In the genomic region with DNA sequence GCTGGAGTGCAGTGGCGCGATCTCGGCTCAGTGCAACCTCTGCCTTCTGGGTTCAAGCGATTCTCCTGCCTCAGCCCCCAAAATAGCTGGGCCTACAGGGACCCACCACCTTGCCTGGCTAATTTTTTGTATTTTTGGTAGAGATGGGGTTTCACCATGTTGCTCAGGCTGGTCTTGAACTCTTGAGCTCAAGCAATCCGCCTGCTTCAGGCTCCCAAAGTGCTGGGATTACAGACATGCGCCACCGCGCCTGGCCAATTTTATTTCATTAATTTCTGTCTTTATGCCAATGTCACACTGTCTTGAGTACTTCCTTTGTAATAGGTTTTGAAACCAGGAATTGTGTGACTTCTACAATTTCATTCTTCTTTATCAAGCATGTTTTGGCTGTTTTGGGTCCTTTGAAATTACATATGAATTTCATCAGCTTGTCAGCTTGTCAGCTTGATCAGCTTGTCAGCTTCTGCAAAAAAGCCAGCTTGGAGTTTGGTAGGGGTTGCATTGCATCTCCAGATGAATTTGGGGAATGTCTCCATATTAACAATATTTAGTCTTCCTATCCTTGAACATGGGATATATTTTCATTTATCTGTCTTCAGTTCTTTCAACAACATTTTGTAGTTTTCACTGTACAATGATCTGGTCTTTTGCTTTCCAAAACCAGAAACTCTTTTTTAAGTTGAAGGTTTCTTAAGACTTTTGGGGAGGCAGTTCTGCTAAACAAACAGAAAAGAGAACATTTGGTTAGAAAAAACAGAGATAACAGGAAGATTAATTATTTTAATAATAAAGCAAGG, we compare ENCODE assay signal across 19 cellular contexts. TPM values are rescaled to one million over a fixed set of nuclear protein-coding genes. Genes with fewer than 3 reads are reported as not detected.
DNase-seq lines count a peak whose midpoint lies in the region; ATAC-seq, FAIRE-seq and TF ChIP-seq lines count a peak whose summit lies in the region.
"Had no signal": no experiment of that assay in that cellular context is flagged by ENCODE, and none has a peak within 500 bp of the region (broad histone marks: within the 10 kb centered on the region; RNA-seq: fewer than 3 reads in every experiment).

No MANE protein-coding gene starts in this region.

- H3K36me3 Mint-ChIP-seq in activated naive CD8-positive, alpha-beta T cell = peaks cover 10% of the 10 kb centered on the region
- peaks cover 46% of the 10 kb centered on the region for H3K36me3 Mint-ChIP-seq in activated naive CD8-positive, alpha-beta T cell treated with anti-CD3 and anti-CD28 coated beads for 36 hours

- peaks cover 59% of the 10 kb centered on the region for H3K4me1 Mint-ChIP-seq in activated naive CD8-positive, alpha-beta T cell (ENCODE audit: low read depth)
- peaks cover 51% of the 10 kb centered on the region for H3K4me1 Mint-ChIP-seq in activated naive CD8-positive, alpha-beta T cell treated with anti-CD3 and anti-CD28 coated beads for 36 hours

- peak overlapping the region; percentile 69 for H3K4ac ChIP-seq in trophoblast cell (ENCODE audit: low read depth, low read length)

- in situ Hi-C loops in GM12878 (cut with MboI) = no loop called here

- peaks cover 76% of the 10 kb centered on the region for H3K79me2 ChIP-seq in GM12878 (ENCODE audit: control insufficient read depth, insufficient read depth, low read length)
- H3K79me2 ChIP-seq in trophoblast cell (ENCODE audit: control insufficient read depth, insufficient read depth, low read length, poor library complexity) = peaks cover 5% of the 10 kb centered on the region

- H3K79me1 ChIP-seq in trophoblast cell (ENCODE audit: low read length) = no peaks in the 10 kb centered on the region

- H3K4me3 Mint-ChIP-seq in activated naive CD8-positive, alpha-beta T cell = no peak overlapping the region
- no peak overlapping the region for H3K4me3 Mint-ChIP-seq in activated naive CD8-positive, alpha-beta T cell treated with anti-CD3 and anti-CD28 coated beads for 36 hours

- RAD21 ChIA-PET in GM12878 (lab: Charles Lee; ENCODE audit: unreplicated experiment) = interaction anchor here (1.1 to 1.6 kb wide), 4 partner anchors 17 to 40 kb away, joined by 3 to 6 read pairs (median 4); no protein-coding TSS in a partner anchor

- H2BK12ac ChIP-seq in trophoblast cell (ENCODE audit: low read length) = no peak overlapping the region

- no peak for TF ChIP-seq EP300 in GM12878 (IDR thresholded peaks at IDR 0.05; ENCODE audit: borderline replicate concordance in 1 of 2, control insufficient read depth in 1 of 2, low read depth in 2 of 2, low read length in 2 of 2)

- H3K9me3 Mint-ChIP-seq in activated naive CD8-positive, alpha-beta T cell (ENCODE audit: low read depth) = no peaks in the 10 kb centered on the region
- H3K9me3 Mint-ChIP-seq in activated naive CD8-positive, alpha-beta T cell treated with anti-CD3 and anti-CD28 coated beads for 36 hours = no peaks in the 10 kb centered on the region

- H3K27ac ChIP-seq in HEK293 (ENCODE audit: extremely low read depth, low read depth, low read length) (no peak overlapping the region), GM12878 (ENCODE audit: control insufficient read depth, insufficient read depth) (no peak overlapping the region; the same call in 1 of the 2 replicates), trophoblast cell (ENCODE audit: low read depth, low read length) (no peak overlapping the region), esophagus squamous epithelium (no peak overlapping the region)
- H3K27ac ChIP-seq: heart left ventricle, ovary, tibial artery had no signal

- CTCF ChIA-PET in HEK293 (lab: Yijun Ruan, JAX) (interaction anchor here (0.6 to 0.9 kb wide), 2 partner anchors 17 to 232 kb away, joined by 3 read pairs; no protein-coding TSS in a partner anchor), GM12878 (lab: Yijun Ruan, JAX) (interaction anchor here (0.7 to 1.8 kb wide), 4 partner anchors 9 to 337 kb away, joined by 3 to 8 read pairs (median 5); no protein-coding TSS in a partner anchor)

- H3K14ac ChIP-seq in trophoblast cell (ENCODE audit: low read length) = no peak overlapping the region

- H4K20me1 ChIP-seq in GM12878 (ENCODE audit: control insufficient read depth, insufficient read depth) = no peaks in the 10 kb centered on the region

- H2BK5ac ChIP-seq in trophoblast cell (ENCODE audit: low read depth, low read length, poor library complexity) = no peak overlapping the region

- H3K18ac ChIP-seq in trophoblast cell (ENCODE audit: low read length) = no peak overlapping the region

- H3K9me3 ChIP-seq in HEK293 (ENCODE audit: control insufficient read depth, insufficient read depth, low read depth, low read length) (no peaks in the 10 kb centered on the region), GM12878 (replicated peaks; ENCODE audit: control insufficient read depth, insufficient read depth, low read length) (peaks cover 5% of the 10 kb centered on the region), trophoblast cell (ENCODE audit: insufficient read depth, low read depth, low read length) (no peaks in the 10 kb centered on the region), esophagus squamous epithelium (no peaks in the 10 kb centered on the region)
- H3K9me3 ChIP-seq: heart left ventricle, ovary, tibial artery had no signal

- no peak for DNase-seq in activated naive CD8-positive, alpha-beta T cell treated with anti-CD3 and anti-CD28 coated beads for 36 hours
- DNase-seq in GM12878 (ENCODE audit: low read depth, low spot score) = no peak
- no peak for DNase-seq in trophoblast cell
- DNase-seq in esophagus squamous epithelium (lab: John Stamatoyannopoulos, UW) = no peak
- DNase-seq: activated CD4-positive, alpha-beta T cell treated with anti-CD3 and anti-CD28 coated beads for 4 hours; activated CD8-positive, alpha-beta memory T cell treated with anti-CD3 and anti-CD28 coated beads, Interleukin-2, amount 50 U/mL, for 48 hours; EL; heart left ventricle; left ventricle myocardium superior; ovary; stimulated activated CD4-positive, alpha-beta T cell treated with anti-CD3 and anti-CD28 coated beads, Interleukin-15, amount 100 ng/mL, for 24 hours; tibial artery had no signal

- H3K4me3 ChIP-seq in HEK293 (ENCODE audit: low read depth, low read length) = no peak overlapping the region
- no peak overlapping the region for H3K4me3 ChIP-seq in GM12878
- H3K4me3 ChIP-seq in trophoblast cell (ENCODE audit: low read depth, low read length) = no peak overlapping the region
- no peak overlapping the region for H3K4me3 ChIP-seq in esophagus squamous epithelium
- H3K4me3 ChIP-seq: heart left ventricle, ovary, tibial artery had no signal

- H3K36me3 ChIP-seq in HEK293 (ENCODE audit: control insufficient read depth in 2 of 2, insufficient read depth in 1 of 2, low read length in 2 of 2) (peaks cover 0 to 7% of the 10 kb centered on the region in 2 experiments; a peak in 2 of 3 replicates), GM12878 (ENCODE audit: control insufficient read depth in 2 of 2, insufficient read depth in 2 of 2, low read length in 1 of 2) (peaks cover 0 to 9% of the 10 kb centered on the region in 2 experiments; a peak in 1 of 4 replicates), trophoblast cell (ENCODE audit: control insufficient read depth in 1 of 2, insufficient read depth in 2 of 2, low read length in 2 of 2) (peaks cover 0 to 2% of the 10 kb centered on the region in 2 experiments), esophagus squamous epithelium (peaks cover 0 to 10% (median 0%) of the 10 kb centered on the region in 3 donors)
- H3K36me3 ChIP-seq: ovary, tibial artery had no signal

- no peak overlapping the region for H2AFZ ChIP-seq in GM12878 (ENCODE audit: control insufficient read depth, low read depth, low read length)
- no peak overlapping the region for H2AFZ ChIP-seq in trophoblast cell (ENCODE audit: insufficient read depth, low read length, poor library complexity)

- ATAC-seq in GM12878 (no peak), GM21447 (IDR thresholded peaks at IDR 0.05; ENCODE audit: unreplicated experiment) (no peak), GM21737 (IDR thresholded peaks at IDR 0.05; ENCODE audit: unreplicated experiment) (no peak)
- ATAC-seq: heart left ventricle, left ventricle myocardium superior, right cardiac atrium had no signal

- 98% methylated on average over 8 of the region's 8 CpGs for WGBS in GM12878 (ENCODE audit: insufficient coverage, insufficient replicate concordance, low lambda C conversion rate, missing lambda C conversion rate)
- WGBS in trophoblast cell (ENCODE audit: extremely low coverage, insufficient coverage, insufficient read length) = no CpG with 5 or more reads among the region's 8 CpGs
- 93 to 96% methylated on average over 8 of the region's 8 CpGs for WGBS in esophagus squamous epithelium, 2 donors

- H2AK5ac ChIP-seq in trophoblast cell (ENCODE audit: low read length) = no peak overlapping the region

- no peak overlapping the region for H4K12ac ChIP-seq in trophoblast cell (ENCODE audit: low read depth, low read length)

- TF ChIP-seq CTCF in HEK293 (tag by site-specific recombination; IDR thresholded peaks at IDR 0.05) = no peak
- TF ChIP-seq CTCF in GM12878 (IDR thresholded peaks at IDR 0.05 in 2 of 3, conservative IDR thresholded peaks at IDR 0.05 in 1 of 3; ENCODE audit: control insufficient read depth in 2 of 3, extremely low read depth in 1 of 3, insufficient read depth in 1 of 3, low read depth in 3 of 3, low read length in 3 of 3) = no peak
- TF ChIP-seq CTCF in esophagus squamous epithelium (IDR thresholded peaks at IDR 0.05) = no peak

- H3K27ac Mint-ChIP-seq in activated naive CD8-positive, alpha-beta T cell = peak overlapping the region; percentile 18
- no peak overlapping the region for H3K27ac Mint-ChIP-seq in activated naive CD8-positive, alpha-beta T cell treated with anti-CD3 and anti-CD28 coated beads for 36 hours

- peak overlapping the region; percentile 42; the same call in 1 of the 2 replicates for H3K4me2 ChIP-seq in GM12878 (ENCODE audit: control insufficient read depth, insufficient read depth)
- H3K4me2 ChIP-seq in trophoblast cell (ENCODE audit: low read length) = no peak overlapping the region

- TF ChIP-seq POLR2A in GM12878 (IDR thresholded peaks at IDR 0.05; ENCODE audit: low read depth, low read length) (no peak), esophagus squamous epithelium (IDR thresholded peaks at IDR 0.05) (no peak)

- no peak overlapping the region for H4K91ac ChIP-seq in trophoblast cell (ENCODE audit: low read depth, low read length)

- FAIRE-seq in GM12878 (lab: Jason Lieb, UNC) = no peak
- FAIRE-seq: H54, TTC549 had no signal

- POLR2A ChIA-PET in HEK293 (lab: Yijun Ruan, JAX) (no interaction called here), GM12878 (lab: Charles Lee) (interaction anchor here (1.0 to 1.4 kb wide), 2 partner anchors 10 to 21 kb away, joined by 4 to 9 read pairs; no protein-coding TSS in a partner anchor)

- intact Hi-C loops in GM12878 (cut with micrococcal nuclease; ENCODE audit: unreplicated experiment) (no loop called here), esophagus squamous epithelium (cut with DNase I) (no loop called here)

- H3K4me1 ChIP-seq in HEK293 (ENCODE audit: control insufficient read depth, insufficient read depth, low read length) (peaks cover 5% of the 10 kb centered on the region), GM12878 (ENCODE audit: control insufficient read depth, insufficient read depth, low read length) (peaks cover 15% of the 10 kb centered on the region), trophoblast cell (ENCODE audit: control insufficient read depth in 1 of 2, insufficient read depth in 2 of 2, low read length in 2 of 2) (no peaks in the 10 kb centered on the region), esophagus squamous epithelium (peaks cover 0 to 31% (median 5%) of the 10 kb centered on the region in 3 donors)

- TF ChIP-seq RAD21 in GM12878 (IDR thresholded peaks at IDR 0.05; ENCODE audit: insufficient read depth, low read depth, low read length) = no peak

- BruUV-seq in GM12878 (replicated peaks; lab: Mats Ljungman, UMichigan) = no TSS peak

- no peaks in the 10 kb centered on the region for H3K27me3 Mint-ChIP-seq in activated naive CD8-positive, alpha-beta T cell
- H3K27me3 Mint-ChIP-seq in activated naive CD8-positive, alpha-beta T cell treated with anti-CD3 and anti-CD28 coated beads for 36 hours = no peaks in the 10 kb centered on the region

- H2BK120ac ChIP-seq in trophoblast cell (ENCODE audit: insufficient read depth, low read length, poor library complexity) = no peak overlapping the region

- H4K8ac ChIP-seq in trophoblast cell (ENCODE audit: low read depth, low read length) = no peak overlapping the region

- no peak overlapping the region; the same call in 1 of the 2 replicates for H3K9ac ChIP-seq in GM12878 (ENCODE audit: control insufficient read depth, insufficient read depth, low read length)
- H3K9ac ChIP-seq in trophoblast cell (ENCODE audit: low read length) = no peak overlapping the region

- SMC1A ChIA-PET in GM12878 (lab: Charles Lee; ENCODE audit: uncharacterized antibody, unreplicated experiment) = interaction anchor here (1.1 to 3.2 kb wide), 5 partner anchors 10 to 22 kb away, joined by 4 to 13 read pairs (median 6); no protein-coding TSS in a partner anchor

- no peak overlapping the region for H3K23ac ChIP-seq in trophoblast cell (ENCODE audit: low read length)

- H3K27me3 ChIP-seq in GM12878 (replicated peaks in 1 of 2; ENCODE audit: control insufficient read depth in 2 of 2, insufficient read depth in 2 of 2, low read length in 1 of 2) = no peaks in the 10 kb centered on the region
- no peaks in the 10 kb centered on the region for H3K27me3 ChIP-seq in trophoblast cell (ENCODE audit: insufficient read depth, low read length)
- no peaks in the 10 kb centered on the region for H3K27me3 ChIP-seq in esophagus squamous epithelium
- H3K27me3 ChIP-seq: heart left ventricle, ovary, tibial artery had no signal

RNA-seq across cellular contexts. Expression of gene ZFAND3, which starts 20.8 kb away (rescaled TPM):
- 10 to 100 TPM; 36.3 to 38.5 TPM for total RNA-seq in activated naive CD8-positive, alpha-beta T cell treated with anti-CD3 and anti-CD28 coated beads for 36 hours
- 26.2 and 26.9 TPM in 2 replicates for total RNA-seq in GM12878 (2013; cell fraction: nucleolus; rRNA removed)
- total RNA-seq in GM12878 (2014; rRNA removed) = 8.2 and 10.7 TPM in 2 replicates
- 18.2 and 19.1 TPM in 2 replicates for total RNA-seq in GM12878 (2014; rRNA removed; fragmentation: Illumina TruSeq; extraction: Trizol)
- 34.4 and 38.0 TPM in 2 replicates for total RNA-seq in GM12878 (2021)
- 25.3 TPM for polyA plus RNA-seq in GM12878 (2011; ENCODE audit: low read depth)
- 16.0 and 17.0 TPM in 2 replicates for polyA plus RNA-seq in GM12878 (2011; rRNA removed)
- 9.5 and 13.2 TPM in 2 replicates for polyA plus RNA-seq in GM12878 (2011; cell fraction: cytosol; rRNA removed)
- 7.8 and 10.9 TPM in 2 replicates for polyA plus RNA-seq in GM12878 (2011; cell fraction: nucleus; rRNA removed)
- 50.6 and 56.3 TPM in 2 replicates for polyA plus RNA-seq in GM12878 (2012)
- polyA plus RNA-seq in GM12878 (2014; fragmentation: Illumina TruSeq; extraction: Trizol) = 29.1 and 34.3 TPM in 2 replicates
- 1 to 10 TPM in 1 of 2 experiments, under 1 TPM in 1; 0.90 to 1.8 TPM for polyA plus RNA-seq in GM12878 (2014; fragmentation: Nextera tagmentation; extraction: Ambion mirVana)
- polyA plus RNA-seq in GM12878 (2014; rRNA removed) = 16.9 and 17.2 TPM in 2 replicates
- 10 to 100 TPM in 1 of 2 experiments, 1 to 10 TPM in 1; 5.3 to 15.7 TPM for polyA plus RNA-seq in GM12878 (2016; fragmentation: Nextera tagmentation; extraction: Ambion mirVana)
- polyA minus RNA-seq in GM12878 (2011; rRNA and poly(A)+ RNA removed) = 10.6 and 11.9 TPM in 2 replicates
- 13.6 and 16.2 TPM in 2 replicates for polyA minus RNA-seq in GM12878 (2011; cell fraction: cytosol; rRNA and poly(A)+ RNA removed)
- polyA minus RNA-seq in GM12878 (2011; cell fraction: nucleus; rRNA and poly(A)+ RNA removed) = 10.0 and 25.9 TPM in 2 replicates
- 79.8 and 81.0 TPM in 2 replicates for polyA plus RNA-seq in trophoblast cell (2013)
- total RNA-seq in esophagus squamous epithelium = 10 to 100 TPM; 15.7 to 23.8 (median 20.9) TPM
